ENCODE assay signal across 1 cellular context in the genomic region with DNA sequence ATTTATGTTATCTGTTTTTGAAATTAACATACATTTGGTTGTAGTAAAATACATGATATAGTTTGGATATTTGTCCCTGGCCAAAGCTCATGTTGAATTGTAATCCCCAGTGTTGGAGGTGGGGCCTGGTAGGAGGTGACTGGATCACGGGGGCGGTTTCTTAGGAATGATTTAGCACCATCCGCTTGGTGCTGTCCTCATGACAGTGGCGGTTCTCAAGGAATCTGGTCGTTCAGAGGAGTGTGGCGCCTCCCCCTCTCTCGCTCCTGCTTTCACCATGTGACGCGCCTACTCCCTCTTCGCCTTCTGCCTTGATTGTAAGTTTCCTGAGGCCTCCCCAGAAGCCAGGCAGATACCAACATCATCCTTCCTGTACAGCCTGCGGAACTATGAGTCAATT.
TF ChIP-seq lines count a peak whose summit lies in the region.

No MANE protein-coding gene starts in this region.

TF ChIP-seq in HepG2, 621 proteins besides CTCF, POLR2A, EP300 and RAD21 (continued from another document):
- TF ChIP-seq, protein P1, sequence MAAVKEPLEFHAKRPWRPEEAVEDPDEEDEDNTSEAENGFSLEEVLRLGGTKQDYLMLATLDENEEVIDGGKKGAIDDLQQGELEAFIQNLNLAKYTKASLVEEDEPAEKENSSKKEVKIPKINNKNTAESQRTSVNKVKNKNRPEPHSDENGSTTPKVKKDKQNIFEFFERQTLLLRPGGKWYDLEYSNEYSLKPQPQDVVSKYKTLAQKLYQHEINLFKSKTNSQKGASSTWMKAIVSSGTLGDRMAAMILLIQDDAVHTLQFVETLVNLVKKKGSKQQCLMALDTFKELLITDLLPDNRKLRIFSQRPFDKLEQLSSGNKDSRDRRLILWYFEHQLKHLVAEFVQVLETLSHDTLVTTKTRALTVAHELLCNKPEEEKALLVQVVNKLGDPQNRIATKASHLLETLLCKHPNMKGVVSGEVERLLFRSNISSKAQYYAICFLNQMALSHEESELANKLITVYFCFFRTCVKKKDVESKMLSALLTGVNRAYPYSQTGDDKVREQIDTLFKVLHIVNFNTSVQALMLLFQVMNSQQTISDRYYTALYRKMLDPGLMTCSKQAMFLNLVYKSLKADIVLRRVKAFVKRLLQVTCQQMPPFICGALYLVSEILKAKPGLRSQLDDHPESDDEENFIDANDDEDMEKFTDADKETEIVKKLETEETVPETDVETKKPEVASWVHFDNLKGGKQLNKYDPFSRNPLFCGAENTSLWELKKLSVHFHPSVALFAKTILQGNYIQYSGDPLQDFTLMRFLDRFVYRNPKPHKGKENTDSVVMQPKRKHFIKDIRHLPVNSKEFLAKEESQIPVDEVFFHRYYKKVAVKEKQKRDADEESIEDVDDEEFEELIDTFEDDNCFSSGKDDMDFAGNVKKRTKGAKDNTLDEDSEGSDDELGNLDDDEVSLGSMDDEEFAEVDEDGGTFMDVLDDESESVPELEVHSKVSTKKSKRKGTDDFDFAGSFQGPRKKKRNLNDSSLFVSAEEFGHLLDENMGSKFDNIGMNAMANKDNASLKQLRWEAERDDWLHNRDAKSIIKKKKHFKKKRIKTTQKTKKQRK (IDR thresholded peaks at IDR 0.05; ENCODE audit: low read length) = no peak
